Comparison of ENCODE assay signal across 9 cellular contexts in genomic region chr18:66616523-66616983, GRCh38. TPM values are rescaled to one million over a fixed set of nuclear protein-coding genes. Genes with fewer than 3 reads are reported as not detected.
DNase-seq lines count a peak whose midpoint lies in the region; ATAC-seq and TF ChIP-seq lines count a peak whose summit lies in the region.
"Had no signal": no experiment of that assay in that cellular context is flagged by ENCODE, and none has a peak within 500 bp of the region (broad histone marks: within the 10 kb centered on the region; RNA-seq: fewer than 3 reads in every experiment).

No MANE protein-coding gene starts in this region.

- H3K9me3 ChIP-seq in HEK293 (ENCODE audit: control insufficient read depth, insufficient read depth, low read depth, low read length), result no peaks in the 10 kb centered on the region
- no peaks in the 10 kb centered on the region for H3K9me3 ChIP-seq in hepatocyte (ENCODE audit: low read depth)

- H3K27ac ChIP-seq in HEK293 (ENCODE audit: extremely low read depth, low read depth, low read length) (no peak overlapping the region), hepatocyte (no peak overlapping the region)
- H3K27ac ChIP-seq: parathyroid adenoma had no signal

- no peaks in the 10 kb centered on the region for H3K27me3 ChIP-seq in hepatocyte

- CTCF ChIA-PET in HEK293 (lab: Yijun Ruan, JAX), result interaction anchor here (0.6 to 0.9 kb wide), 4 partner anchors 9 to 1103 kb away, joined by 3 to 5 read pairs (median 3); no protein-coding TSS in a partner anchor

- no peaks in the 10 kb centered on the region for H4K20me1 ChIP-seq in hepatocyte (ENCODE audit: insufficient read depth, poor library complexity, severe bottlenecking)

- POLR2A ChIA-PET in HEK293 (lab: Yijun Ruan, JAX), result no interaction called here

- no peaks in the 10 kb centered on the region for H3K9me2 ChIP-seq in hepatocyte (replicated peaks; ENCODE audit: insufficient read depth)

- H3K4me1 ChIP-seq in HEK293 (ENCODE audit: control insufficient read depth, insufficient read depth, low read length) (no peaks in the 10 kb centered on the region), hepatocyte (ENCODE audit: insufficient read depth) (no peaks in the 10 kb centered on the region)
- H3K4me1 ChIP-seq: parathyroid adenoma had no signal

- peak; percentile 24 for DNase-seq in ELF-1 (ENCODE audit: low read depth, low spot score)
- peak; percentile 3 to 60 for DNase-seq in NCI-H446 (lab: John Stamatoyannopoulos, UW)
- DNase-seq in hepatocyte (ENCODE audit: low spot score), result peak; percentile 29
- no peak for DNase-seq in NOMO-1 treated with DMSO at 0.1 percent for 48 hours (lab: John Stamatoyannopoulos, UW; ENCODE audit: unreplicated experiment)
- DNase-seq in NCI-H2107 treated with DMSO at 0.1 percent for 48 hours (lab: John Stamatoyannopoulos, UW; ENCODE audit: unreplicated experiment), result no peak
- no peak for DNase-seq in 8988T

- 56% methylated on average over 4 of the region's 4 CpGs for WGBS in hepatocyte (ENCODE audit: low lambda C conversion rate, missing lambda C conversion rate)

- H2AFZ ChIP-seq in hepatocyte, result no peak overlapping the region
- H2AFZ ChIP-seq: parathyroid adenoma had no signal

- no peak overlapping the region for H3K4me3 ChIP-seq in HEK293 (ENCODE audit: low read depth, low read length)
- no peak overlapping the region for H3K4me3 ChIP-seq in hepatocyte

- H3K36me3 ChIP-seq in HEK293 (ENCODE audit: control insufficient read depth in 2 of 2, insufficient read depth in 1 of 2, low read length in 2 of 2) (no peaks in the 10 kb centered on the region), hepatocyte (replicated peaks; ENCODE audit: insufficient read depth, low read depth) (no peaks in the 10 kb centered on the region)

- no peaks in the 10 kb centered on the region for H3K79me2 ChIP-seq in hepatocyte
- H3K79me2 ChIP-seq: parathyroid adenoma had no signal

- no peak for ATAC-seq in GM21825 (IDR thresholded peaks at IDR 0.05; ENCODE audit: unreplicated experiment)

- no peak overlapping the region for H3K4me2 ChIP-seq in hepatocyte

- TF ChIP-seq CTCF in HEK293 (tag by site-specific recombination; IDR thresholded peaks at IDR 0.05), result 0 out of 2 replicates have a peak, but pooled peaks have one; percentile 8
- peak; percentile 36 for TF ChIP-seq CTCF in hepatocyte (IDR thresholded peaks at IDR 0.05; ENCODE audit: poor library complexity)

TF ChIP-seq in HEK293, 187 proteins besides CTCF, POLR2A, EP300 and RAD21:
- no peak for TF ChIP-seq BCL11A (tag by site-specific recombination; IDR thresholded peaks at IDR 0.05; ENCODE audit: low read depth)
- peak; percentile 26 for TF ChIP-seq ZNF654 (tag by site-specific recombination; IDR thresholded peaks at IDR 0.05; ENCODE audit: low read depth)
- no peak for TF ChIP-seq KLF16 (tag by site-specific recombination; IDR thresholded peaks at IDR 0.05)
- no peak for TF ChIP-seq MYNN (tag by site-specific recombination; IDR thresholded peaks at IDR 0.05; ENCODE audit: borderline replicate concordance)

RNA-seq across cellular contexts. Expression of gene CDH19, which starts 12.7 kb away (rescaled TPM):
- not detected in 2 replicates for total RNA-seq in hepatocyte
- not detected in 2 replicates for polyA plus RNA-seq in hepatocyte

Comparison
In these comparisons a context has a peak if more than half of its experiments do, and no peak if none do; other contexts are left out.
1. DNase-seq: peak in ELF-1 (single experiment), NCI-H446 (2 of 2) and hepatocyte (single experiment); none in NOMO-1 treated with DMSO at 0.1 percent for 48 hours (single experiment), NCI-H2107 treated with DMSO at 0.1 percent for 48 hours (single experiment) and 8988T (single experiment).